8 cellular contexts compared by ENCODE assay signal in the genomic region with DNA sequence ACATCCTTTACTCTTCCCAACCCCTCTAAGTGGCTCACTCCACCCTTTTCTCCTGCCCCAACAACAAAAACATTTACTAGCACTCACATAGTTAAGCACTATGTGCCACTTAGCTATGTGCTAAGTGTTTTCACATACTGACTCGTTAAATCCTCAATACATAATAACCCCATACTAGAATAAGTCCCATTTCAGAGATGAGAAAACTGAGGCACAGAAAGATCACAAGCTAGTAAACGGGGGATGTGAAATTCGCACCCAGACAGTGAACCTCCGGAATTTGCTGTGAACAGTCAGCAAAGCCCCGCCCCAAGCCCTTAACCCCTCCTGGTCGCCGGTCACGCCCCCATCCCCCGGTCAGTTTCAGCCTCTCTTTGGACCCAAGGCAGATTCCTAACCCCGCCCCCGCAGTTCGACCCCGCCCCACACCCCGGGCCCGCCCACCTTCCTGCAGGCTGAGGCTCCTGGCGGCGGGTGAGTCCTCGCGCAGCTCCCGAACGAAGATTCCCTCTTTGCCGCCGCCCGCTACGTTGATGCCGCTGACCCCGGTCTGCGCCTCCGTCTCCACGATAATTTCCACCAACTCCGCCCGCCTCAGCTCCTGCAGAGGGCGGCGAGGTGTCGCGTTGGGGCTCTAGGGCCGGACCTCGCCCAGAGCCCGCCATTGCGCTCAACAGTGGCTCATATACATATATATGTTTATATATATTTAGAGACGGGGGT. TPM values are rescaled to one million over a fixed set of nuclear protein-coding genes. Genes with fewer than 3 reads are reported as not detected.
DNase-seq lines count a peak whose midpoint lies in the region; ATAC-seq and TF ChIP-seq lines count a peak whose summit lies in the region.

No MANE protein-coding gene starts in this region.

- no peaks in the 10 kb centered on the region for H3K36me3 ChIP-seq in ectodermal cell (ENCODE audit: control insufficient read depth, insufficient read depth, low read length)
- H3K36me3 ChIP-seq in mesenchymal stem cell (ENCODE audit: control insufficient read depth in 1 of 2, insufficient read depth in 2 of 2, low read depth in 1 of 2, low read length in 2 of 2) = peaks cover 0 to 4% of the 10 kb centered on the region in 2 experiments

- no peak overlapping the region for H3K14ac ChIP-seq in mesenchymal stem cell (ENCODE audit: low read length in 2 of 2)

- H3K18ac ChIP-seq in mesenchymal stem cell (ENCODE audit: low read depth in 1 of 2, low read length in 2 of 2) = peak overlapping the region; percentile 84 to 85

- DNase-seq in AG04449 (ENCODE audit: low read depth, low spot score) (peak; percentile 28), NCI-H69 (lab: John Stamatoyannopoulos, UW) (peak; percentile 84), mesenchymal stem cell (peak; percentile 88)
- DNase-seq in activated CD4-positive, alpha-beta memory T cell treated with anti-CD3 and anti-CD28 coated beads, Interleukin-2, amount 10 ng/mL, durations not matched to agents 7 days and 5 days = peak; percentile 89
- peak; percentile 63 for DNase-seq in stimulated activated CD8-positive, alpha-beta memory T cell treated with anti-CD3 and anti-CD28 coated beads, Interleukin-15, amount 100 ng/mL, for 1 hour (ENCODE audit: low read depth)

- H3K27me3 ChIP-seq in ectodermal cell (ENCODE audit: control insufficient read depth, insufficient read depth, low read length, poor library complexity, severe bottlenecking) (no peaks in the 10 kb centered on the region), mesenchymal stem cell (ENCODE audit: control insufficient read depth in 1 of 2, insufficient read depth in 1 of 2, low read length in 2 of 2) (peaks cover 0 to 3% of the 10 kb centered on the region in 2 experiments)

- peak; percentile 77 for ATAC-seq in GM18867 (IDR thresholded peaks at IDR 0.05; ENCODE audit: unreplicated experiment)
- ATAC-seq in HG03139 (IDR thresholded peaks at IDR 0.05; ENCODE audit: unreplicated experiment) = peak; percentile 51

- POLR2A ChIA-PET in AG04449 (lab: Yijun Ruan, JAX) = interaction anchor here (1.0 to 2.4 kb wide), 5 partner anchors 10 to 60 kb away, joined by 3 to 10 read pairs (median 5); a partner anchor contains a TSS
- POLR2A ChIA-PET in activated CD4-positive, alpha-beta memory T cell treated with anti-CD3 and anti-CD28 coated beads, Interleukin-2, amount 10 ng/mL, durations not matched to agents 7 days and 5 days (lab: Charles Lee) = interaction anchor here (0.8 to 2.7 kb wide), 10 partner anchors 8 to 374 kb away, joined by 3 to 15 read pairs (median 4); a partner anchor contains a TSS

- H4K8ac ChIP-seq in mesenchymal stem cell (ENCODE audit: low read length) = peak overlapping the region; percentile 59

- no peak overlapping the region for H2BK5ac ChIP-seq in mesenchymal stem cell (ENCODE audit: low read depth, low read length, poor library complexity, severe bottlenecking)

- peak overlapping the region in 1 of 2 experiments; percentile 77 for H3K4ac ChIP-seq in mesenchymal stem cell (ENCODE audit: low read depth in 1 of 2, low read length in 2 of 2)

- H2BK15ac ChIP-seq in mesenchymal stem cell (ENCODE audit: low read depth, poor library complexity, severe bottlenecking) = no peak overlapping the region

- H3K36me3 Mint-ChIP-seq in activated CD4-positive, alpha-beta memory T cell treated with anti-CD3 and anti-CD28 coated beads, Interleukin-2, amount 10 ng/mL, durations not matched to agents 7 days and 5 days (ENCODE audit: low read depth) = no peaks in the 10 kb centered on the region

- H3K79me1 ChIP-seq in mesenchymal stem cell (replicated peaks; ENCODE audit: low read length, poor library complexity, severe bottlenecking) = peaks cover 1% of the 10 kb centered on the region

- peak overlapping the region; percentile 58 for H3K27ac Mint-ChIP-seq in activated CD4-positive, alpha-beta memory T cell treated with anti-CD3 and anti-CD28 coated beads, Interleukin-2, amount 10 ng/mL, durations not matched to agents 7 days and 5 days

- peak overlapping the region in 1 of 2 experiments; percentile 7 for H2BK12ac ChIP-seq in mesenchymal stem cell (ENCODE audit: low read length in 2 of 2)

- H2AFZ ChIP-seq in mesenchymal stem cell (ENCODE audit: low read depth, low read length) = no peak overlapping the region

- no peak overlapping the region for H4K91ac ChIP-seq in mesenchymal stem cell (ENCODE audit: low read length)

- H3K4me2 ChIP-seq in mesenchymal stem cell (ENCODE audit: low read length, poor library complexity, severe bottlenecking) = peak overlapping the region; percentile 77

- H3K9me3 Mint-ChIP-seq in activated CD4-positive, alpha-beta memory T cell treated with anti-CD3 and anti-CD28 coated beads, Interleukin-2, amount 10 ng/mL, durations not matched to agents 7 days and 5 days = no peaks in the 10 kb centered on the region

- H3K23ac ChIP-seq in mesenchymal stem cell (ENCODE audit: low read length in 2 of 2) = no peak overlapping the region

- H2AK5ac ChIP-seq in mesenchymal stem cell (ENCODE audit: low read length, severe bottlenecking) = no peak overlapping the region

- TF ChIP-seq CTCF in AG04449 (IDR thresholded peaks at IDR 0.05; ENCODE audit: insufficient read depth, low read length, missing control alignments) = no peak

- peak overlapping the region; percentile 29 for H2BK120ac ChIP-seq in mesenchymal stem cell (ENCODE audit: low read depth, low read length)

- 1 to 2% methylated on average over 36 to 41 of the region's 41 CpGs for WGBS in ectodermal cell, 2 experiments
- WGBS in mesenchymal stem cell = 2% methylated on average over 32 of the region's 41 CpGs

- H3K4me3 Mint-ChIP-seq in activated CD4-positive, alpha-beta memory T cell treated with anti-CD3 and anti-CD28 coated beads, Interleukin-2, amount 10 ng/mL, durations not matched to agents 7 days and 5 days = peak overlapping the region; percentile 90

- no peaks in the 10 kb centered on the region for H3K9me3 ChIP-seq in ectodermal cell (ENCODE audit: control insufficient read depth, low read length)
- no peaks in the 10 kb centered on the region for H3K9me3 ChIP-seq in mesenchymal stem cell (ENCODE audit: control insufficient read depth, low read length)

- H3K4me1 Mint-ChIP-seq in activated CD4-positive, alpha-beta memory T cell treated with anti-CD3 and anti-CD28 coated beads, Interleukin-2, amount 10 ng/mL, durations not matched to agents 7 days and 5 days = peaks cover 33% of the 10 kb centered on the region

- CTCF ChIA-PET in AG04449 (lab: Yijun Ruan, JAX) = interaction anchor here (0.6 to 2.7 kb wide), 8 partner anchors 9 to 98 kb away, joined by 3 to 17 read pairs (median 4); a partner anchor contains a TSS
- CTCF ChIA-PET in activated CD4-positive, alpha-beta memory T cell treated with anti-CD3 and anti-CD28 coated beads, Interleukin-2, amount 10 ng/mL, durations not matched to agents 7 days and 5 days (lab: Charles Lee) = interaction anchor here (0.8 to 3.5 kb wide), 4 partner anchors 17 to 98 kb away, joined by 3 to 25 read pairs (median 4); no protein-coding TSS in a partner anchor

- H3K27me3 Mint-ChIP-seq in activated CD4-positive, alpha-beta memory T cell treated with anti-CD3 and anti-CD28 coated beads, Interleukin-2, amount 10 ng/mL, durations not matched to agents 7 days and 5 days = peaks cover 3% of the 10 kb centered on the region

- H3K9ac ChIP-seq in mesenchymal stem cell (ENCODE audit: low read length) = peak overlapping the region; percentile 72

- peak overlapping the region; percentile 72 for H3K27ac ChIP-seq in ectodermal cell (ENCODE audit: insufficient read depth, low read depth, low read length, poor library complexity, severe bottlenecking)
- H3K27ac ChIP-seq in mesenchymal stem cell (ENCODE audit: low read length, poor library complexity, severe bottlenecking) = peak overlapping the region; percentile 6

- H3K4me1 ChIP-seq in ectodermal cell (ENCODE audit: control insufficient read depth, insufficient read depth, low read length) (no peaks in the 10 kb centered on the region), mesenchymal stem cell (ENCODE audit: control insufficient read depth, insufficient read depth, low read depth, low read length) (peaks cover 5% of the 10 kb centered on the region)

- H3K4me3 ChIP-seq in AG04449 (ENCODE audit: low read depth, low read length) = peak overlapping the region; percentile 61
- H3K4me3 ChIP-seq in ectodermal cell (ENCODE audit: insufficient read depth, low read depth, low read length) = peak overlapping the region; percentile 57
- H3K4me3 ChIP-seq in mesenchymal stem cell (ENCODE audit: insufficient read depth in 1 of 2, low read depth in 1 of 2, low read length in 2 of 2) = peak overlapping the region; percentile 66 to 78

RNA-seq across cellular contexts. Expression of a gene that starts 9.8 kb away (rescaled TPM):
- 1 to 10 TPM; 1.1 to 1.5 TPM for total RNA-seq in activated CD4-positive, alpha-beta memory T cell treated with anti-CD3 and anti-CD28 coated beads, Interleukin-2, amount 10 ng/mL, durations not matched to agents 7 days and 5 days
- polyA plus RNA-seq in ectodermal cell (2013, experiment 1 of 4) = 6.3 TPM
- 5.5 TPM for polyA plus RNA-seq in ectodermal cell (2013, experiment 2 of 4)
- 5.7 TPM for polyA plus RNA-seq in ectodermal cell (2013, experiment 3 of 4)
- polyA plus RNA-seq in ectodermal cell (2013, experiment 4 of 4) = 5.8 TPM
- polyA plus RNA-seq in mesenchymal stem cell (2013, experiment 1 of 2) = 2.1 TPM
- polyA plus RNA-seq in mesenchymal stem cell (2013, experiment 2 of 2) = 1.9 TPM

RNA-seq across cellular contexts. Expression of a gene that starts 13.4 kb away (rescaled TPM):
- total RNA-seq in activated CD4-positive, alpha-beta memory T cell treated with anti-CD3 and anti-CD28 coated beads, Interleukin-2, amount 10 ng/mL, durations not matched to agents 7 days and 5 days = under 1 TPM; 0.10 TPM
- 0.31 TPM for polyA plus RNA-seq in ectodermal cell (2013, experiment 1 of 4)
- polyA plus RNA-seq in ectodermal cell (2013, experiment 2 of 4) = 0.25 TPM
- polyA plus RNA-seq in ectodermal cell (2013, experiment 3 of 4) = 0.32 TPM
- 0.16 TPM for polyA plus RNA-seq in ectodermal cell (2013, experiment 4 of 4)
- polyA plus RNA-seq in mesenchymal stem cell (2013, experiment 1 of 2) = 0.29 TPM
- polyA plus RNA-seq in mesenchymal stem cell (2013, experiment 2 of 2) = 0.25 TPM

RNA-seq across cellular contexts. Expression of a gene that starts 22.4 kb away (rescaled TPM):
- 10 to 100 TPM; 10.6 to 10.7 TPM for total RNA-seq in activated CD4-positive, alpha-beta memory T cell treated with anti-CD3 and anti-CD28 coated beads, Interleukin-2, amount 10 ng/mL, durations not matched to agents 7 days and 5 days
- polyA plus RNA-seq in ectodermal cell (2013, experiment 1 of 4) = 5.3 TPM
- polyA plus RNA-seq in ectodermal cell (2013, experiment 2 of 4) = 4.8 TPM
- 5.5 TPM for polyA plus RNA-seq in ectodermal cell (2013, experiment 3 of 4)
- 4.9 TPM for polyA plus RNA-seq in ectodermal cell (2013, experiment 4 of 4)
- polyA plus RNA-seq in mesenchymal stem cell (2013, experiment 1 of 2) = 11.7 TPM
- polyA plus RNA-seq in mesenchymal stem cell (2013, experiment 2 of 2) = 12.3 TPM

RNA-seq across cellular contexts. Expression of a gene that starts 40.7 kb away (rescaled TPM):
- 10 to 100 TPM; 18.0 to 20.3 TPM for total RNA-seq in activated CD4-positive, alpha-beta memory T cell treated with anti-CD3 and anti-CD28 coated beads, Interleukin-2, amount 10 ng/mL, durations not matched to agents 7 days and 5 days
- polyA plus RNA-seq in ectodermal cell (2013, experiment 1 of 4) = 29.9 TPM
- 30.2 TPM for polyA plus RNA-seq in ectodermal cell (2013, experiment 2 of 4)
- polyA plus RNA-seq in ectodermal cell (2013, experiment 3 of 4) = 25.1 TPM
- polyA plus RNA-seq in ectodermal cell (2013, experiment 4 of 4) = 31.5 TPM
- polyA plus RNA-seq in mesenchymal stem cell (2013, experiment 1 of 2) = 22.0 TPM
- 22.4 TPM for polyA plus RNA-seq in mesenchymal stem cell (2013, experiment 2 of 2)

RNA-seq across cellular contexts. Expression of a gene that starts 54.9 kb away (rescaled TPM):
- total RNA-seq in activated CD4-positive, alpha-beta memory T cell treated with anti-CD3 and anti-CD28 coated beads, Interleukin-2, amount 10 ng/mL, durations not matched to agents 7 days and 5 days = 100 to 1,000 TPM in 1 of 2 experiments, 10 to 100 TPM in 1; 92.4 to 100 TPM
- polyA plus RNA-seq in ectodermal cell (2013, experiment 1 of 4) = 229 TPM
- polyA plus RNA-seq in ectodermal cell (2013, experiment 2 of 4) = 228 TPM
- 190 TPM for polyA plus RNA-seq in ectodermal cell (2013, experiment 3 of 4)
- polyA plus RNA-seq in ectodermal cell (2013, experiment 4 of 4) = 208 TPM
- 586 TPM for polyA plus RNA-seq in mesenchymal stem cell (2013, experiment 1 of 2)
- 580 TPM for polyA plus RNA-seq in mesenchymal stem cell (2013, experiment 2 of 2)

Comparison
In these comparisons a context has a peak if more than half of its experiments do, and no peak if none do; other contexts are left out.
1. Peak in every context shown above with its lines: DNase-seq, ATAC-seq, H3K4me3 ChIP-seq and H3K27ac ChIP-seq.
2. DNase-seq: peak in every context shown above with its lines; median percentile 89 in activated CD4-positive, alpha-beta memory T cell treated with anti-CD3 and anti-CD28 coated beads, Interleukin-2, amount 10 ng/mL, durations not matched to agents 7 days and 5 days; 88 in mesenchymal stem cell; 84 in NCI-H69; 63 in stimulated activated CD8-positive, alpha-beta memory T cell treated with anti-CD3 and anti-CD28 coated beads, Interleukin-15, amount 100 ng/mL, for 1 hour; 28 in AG04449.